30 cellular contexts compared by ENCODE assay signal in genomic region chr5:58412081-58412480, GRCh38.
"Had no signal": no experiment of that assay in that cellular context is flagged by ENCODE, and none has a peak within 500 bp of the region (broad histone marks: within the 10 kb centered on the region; RNA-seq: fewer than 3 reads in every experiment).

No MANE protein-coding gene starts in this region.

- H3K27ac ChIP-seq: gastrocnemius medialis, pancreas, psoas muscle, sigmoid colon, thyroid gland had no signal

- H3K4me1 ChIP-seq: gastrocnemius medialis, pancreas, psoas muscle, sigmoid colon, thyroid gland had no signal

- H3K4me3 Mint-ChIP-seq: activated CD8-positive, alpha-beta T cell treated with anti-CD3 and anti-CD28 coated beads for 36 hours; activated T-cell treated with anti-CD3 and anti-CD28 coated beads, Interleukin-2, amount 50 U/mL, for 4 hours; activated T-helper 17 cell treated with anti-CD3 and anti-CD28 coated beads, Interleukin-2, amount 50 U/mL, for 72 hours; brain; effector memory CD8-positive, alpha-beta T cell; naive thymus-derived CD4-positive, alpha-beta T cell; neural crest cell; stimulated activated memory B cell treated with anti-CD40 and anti-IgM and Interleukin-4, amounts not matched to agents 10 μg/mL and 1 μg/mL and 100 μg/mL, for 72 hours; stimulated activated naive CD8-positive, alpha-beta T cell treated with anti-CD3 and anti-CD28 coated beads, Interleukin-15, amount 100 ng/mL, for 72 hours; T-helper 17 cell; WTC11 had no signal

- H3K27me3 ChIP-seq: gastrocnemius medialis, pancreas, sigmoid colon, thyroid gland had no signal

- H3K4me3 ChIP-seq: gastrocnemius medialis, pancreas, psoas muscle, sigmoid colon, thyroid gland had no signal

- H3K36me3 ChIP-seq: gastrocnemius medialis, pancreas, sigmoid colon, thyroid gland had no signal

- H3K27ac Mint-ChIP-seq: activated CD8-positive, alpha-beta T cell treated with anti-CD3 and anti-CD28 coated beads for 36 hours; activated naive CD4-positive, alpha-beta T cell treated with anti-CD3 and anti-CD28 coated beads, Interleukin-2, amount 50 U/mL, for 72 hours; activated T-helper 17 cell treated with anti-CD3 and anti-CD28 coated beads, Interleukin-2, amount 50 U/mL, for 72 hours; brain; effector memory CD8-positive, alpha-beta T cell; naive thymus-derived CD4-positive, alpha-beta T cell; stimulated activated memory B cell treated with anti-CD40 and anti-IgM and Interleukin-4, amounts not matched to agents 10 μg/mL and 1 μg/mL and 100 μg/mL, for 72 hours; stimulated activated naive CD8-positive, alpha-beta T cell treated with anti-CD3 and anti-CD28 coated beads, Interleukin-15, amount 100 ng/mL, for 72 hours; T-helper 17 cell; WTC11 had no signal

- H3K9me3 ChIP-seq: gastrocnemius medialis, pancreas, psoas muscle, sigmoid colon, thyroid gland had no signal

- H3K4me1 Mint-ChIP-seq: activated T-helper 17 cell treated with anti-CD3 and anti-CD28 coated beads, Interleukin-2, amount 50 U/mL, for 72 hours; naive thymus-derived CD4-positive, alpha-beta T cell; stimulated activated memory B cell treated with anti-CD40 and anti-IgM and Interleukin-4, amounts not matched to agents 10 μg/mL and 1 μg/mL and 100 μg/mL, for 72 hours; stimulated activated naive CD8-positive, alpha-beta T cell treated with anti-CD3 and anti-CD28 coated beads, Interleukin-15, amount 100 ng/mL, for 72 hours; T-helper 17 cell had no signal

- DNase-seq: activated CD4-positive, alpha-beta T cell treated with anti-CD3 and anti-CD28 coated beads for 1 hour; activated CD4-positive, alpha-beta T cell treated with anti-CD3 and anti-CD28 coated beads, Interleukin-2, amount 50 U/mL, for 1 hour; activated CD8-positive, alpha-beta T cell treated with anti-CD3 and anti-CD28 coated beads for 36 hours; activated T-cell treated with anti-CD3 and anti-CD28 coated beads, Interleukin-2, amount 50 U/mL, for 4 hours; anterior cingulate cortex; cortex of kidney; effector memory CD8-positive, alpha-beta T cell; gastrocnemius medialis; glutamatergic neuron; left ventricle myocardium superior; midbrain; naive thymus-derived CD4-positive, alpha-beta T cell; nucleus accumbens; pancreas; psoas muscle; sigmoid colon; small intestine; stimulated activated CD4-positive, alpha-beta T cell treated with anti-CD3 and anti-CD28 coated beads, Interleukin-1b, Interleukin-23, amount 100 ng/mL, for 48 hours; stimulated activated CD4-positive, alpha-beta T cell treated with anti-CD3 and anti-CD28 coated beads, Interleukin-4, amount 100 ng/mL, for 4 hours; stimulated activated CD8-positive, alpha-beta memory T cell treated with anti-CD3 and anti-CD28 coated beads, Interleukin-4, amount 100 ng/mL, for 48 hours; stimulated activated naive CD8-positive, alpha-beta T cell treated with anti-CD3 and anti-CD28 coated beads, Interleukin-15, amount 100 ng/mL, for 72 hours; substantia nigra; T-helper 17 cell; thyroid gland had no signal

- ATAC-seq: activated CD8-positive, alpha-beta T cell treated with anti-CD3 and anti-CD28 coated beads for 36 hours; activated naive CD4-positive, alpha-beta T cell treated with anti-CD3 and anti-CD28 coated beads, Interleukin-2, amount 50 U/mL, for 72 hours; activated T-cell treated with anti-CD3 and anti-CD28 coated beads, Interleukin-2, amount 50 U/mL, for 4 hours; activated T-helper 17 cell treated with anti-CD3 and anti-CD28 coated beads, Interleukin-2, amount 50 U/mL, for 72 hours; effector memory CD8-positive, alpha-beta T cell; gastrocnemius medialis; naive thymus-derived CD4-positive, alpha-beta T cell; pancreas; psoas muscle; stimulated activated memory B cell treated with anti-CD40 and anti-IgM and Interleukin-4, amounts not matched to agents 10 μg/mL and 1 μg/mL and 100 μg/mL, for 72 hours; stimulated activated naive CD8-positive, alpha-beta T cell treated with anti-CD3 and anti-CD28 coated beads, Interleukin-15, amount 100 ng/mL, for 72 hours; T-helper 17 cell; WTC11 had no signal

- H3K36me3 Mint-ChIP-seq: activated naive CD4-positive, alpha-beta T cell treated with anti-CD3 and anti-CD28 coated beads, Interleukin-2, amount 50 U/mL, for 72 hours; brain; naive thymus-derived CD4-positive, alpha-beta T cell; stimulated activated memory B cell treated with anti-CD40 and anti-IgM and Interleukin-4, amounts not matched to agents 10 μg/mL and 1 μg/mL and 100 μg/mL, for 72 hours; WTC11 had no signal

- H3K9me3 Mint-ChIP-seq: activated CD8-positive, alpha-beta T cell treated with anti-CD3 and anti-CD28 coated beads for 36 hours; activated naive CD4-positive, alpha-beta T cell treated with anti-CD3 and anti-CD28 coated beads, Interleukin-2, amount 50 U/mL, for 72 hours; activated T-cell treated with anti-CD3 and anti-CD28 coated beads, Interleukin-2, amount 50 U/mL, for 4 hours; effector memory CD8-positive, alpha-beta T cell; naive thymus-derived CD4-positive, alpha-beta T cell; stimulated activated memory B cell treated with anti-CD40 and anti-IgM and Interleukin-4, amounts not matched to agents 10 μg/mL and 1 μg/mL and 100 μg/mL, for 72 hours; stimulated activated naive CD8-positive, alpha-beta T cell treated with anti-CD3 and anti-CD28 coated beads, Interleukin-15, amount 100 ng/mL, for 72 hours had no signal
